In genomic region chr20:50222568-50223320, GRCh38 we compare ENCODE assay signal across 22 cellular contexts. TPM values are rescaled to one million over a fixed set of nuclear protein-coding genes. Genes with fewer than 3 reads are reported as not detected.
DNase-seq lines count a peak whose midpoint lies in the region; ATAC-seq, FAIRE-seq and TF ChIP-seq lines count a peak whose summit lies in the region.
"Had no signal": no experiment of that assay in that cellular context is flagged by ENCODE, and none has a peak within 500 bp of the region (broad histone marks: within the 10 kb centered on the region; RNA-seq: fewer than 3 reads in every experiment).

No MANE protein-coding gene starts in this region.

- no peaks in the 10 kb centered on the region for H3K27me3 ChIP-seq in ACC112 (ENCODE audit: insufficient read depth, low read length)

- CTCF ChIA-PET in Calu3 (lab: Charles Lee) = no interaction called here

- no TSS peak for BruUV-seq in Calu3 (replicated peaks; lab: Mats Ljungman, UMichigan)

- H3K4me1 ChIP-seq in ACC112 (ENCODE audit: control insufficient read depth, insufficient read depth, low read length, unreplicated experiment) = peaks cover 34% of the 10 kb centered on the region
- peaks cover 2 to 5% of the 10 kb centered on the region in 2 donors for H3K4me1 ChIP-seq in kidney (ENCODE audit: control insufficient read depth in 1 of 2, insufficient read depth in 1 of 2, low read depth in 1 of 2, low read length in 2 of 2)

- no peak for FAIRE-seq in kidney (lab: Jason Lieb, UNC)
- FAIRE-seq: A549, GM12891, H54 had no signal

- H3K36me3 Mint-ChIP-seq in T-helper 17 cell (ENCODE audit: low read depth) (peaks cover 3% of the 10 kb centered on the region), Calu3 (ENCODE audit: insufficient read depth, unreplicated experiment) (peaks cover 8% of the 10 kb centered on the region)
- H3K36me3 Mint-ChIP-seq in stimulated activated naive B cell treated with anti-CD40 and anti-IgM and Interleukin-4, amounts not matched to agents 10 μg/mL and 1 μg/mL and 100 μg/mL, for 72 hours = peaks cover 6 to 7% of the 10 kb centered on the region in 2 donors
- H3K36me3 Mint-ChIP-seq: memory B cell, type B pancreatic cell had no signal

- H3K79me2 ChIP-seq in ACC112 (ENCODE audit: control insufficient read depth, insufficient read depth, low read length, unreplicated experiment) = no peaks in the 10 kb centered on the region

- H2AFZ ChIP-seq in ACC112 (ENCODE audit: low read length, unreplicated experiment) = no peak overlapping the region

- H3K4me3 Mint-ChIP-seq in T-helper 17 cell (no peak overlapping the region), Calu3 (ENCODE audit: low read depth, unreplicated experiment) (no peak overlapping the region)
- H3K4me3 Mint-ChIP-seq in stimulated activated naive B cell treated with anti-CD40 and anti-IgM and Interleukin-4, amounts not matched to agents 10 μg/mL and 1 μg/mL and 100 μg/mL, for 72 hours = no peak overlapping the region
- H3K4me3 Mint-ChIP-seq: activated CD4-positive, alpha-beta T cell treated with anti-CD3 and anti-CD28 coated beads, Interleukin-2, amount 10 ng/mL, durations not matched to agents 24 days and 14 days; memory B cell; T-helper 1 cell treated with Interleukin-12 subunit alpha and Interleukin-12 subunit beta and Interleukin-4 antibody, amounts not matched to agents 30 μg/mL and 1 μg/mL, for 36 hours; type B pancreatic cell had no signal

- intact Hi-C loops in kidney (cut with DNase I) (loop anchor here (10.0 kb wide), 1 partner anchor 52 kb away; no protein-coding TSS in a partner anchor), Calu3 (cut with micrococcal nuclease; ENCODE audit: unreplicated experiment) (no loop called here)

- H3K9ac ChIP-seq in kidney (ENCODE audit: low read length in 2 of 2) = no peak overlapping the region

- DNase-seq in T-helper 17 cell (no peak), kidney (peak; percentile 66), NOMO-1 (lab: John Stamatoyannopoulos, UW; ENCODE audit: unreplicated experiment in 2 of 2) (no peak), GM10266 (ENCODE audit: extremely low spot score) (no peak), Calu3 (no peak), NCI-H1417 (lab: John Stamatoyannopoulos, UW) (no peak)
- DNase-seq in stimulated activated naive B cell treated with anti-CD40 and anti-IgM and Interleukin-4, amounts not matched to agents 10 μg/mL and 1 μg/mL and 100 μg/mL, for 72 hours = no peak
- DNase-seq: activated CD4-positive, alpha-beta T cell treated with anti-CD3 and anti-CD28 coated beads, Interleukin-2, amount 10 ng/mL, durations not matched to agents 24 days and 14 days; activated naive CD4-positive, alpha-beta T cell treated with anti-CD3 and anti-CD28 coated beads, Interleukin-2, amount 50 U/mL, for 16 hours; caudate nucleus; dermis blood vessel endothelial cell; NCI-H146; NCI-H510A treated with DMSO at 0.1 percent for 48 hours; stimulated activated CD4-positive, alpha-beta T cell treated with anti-CD3 and anti-CD28 coated beads, Interleukin-4, amount 100 ng/mL, for 4 hours; stimulated activated naive CD4-positive, alpha-beta T cell treated with Interleukin-2 at 50 U/mL for 16 hours had no signal

- H3K36me3 ChIP-seq in ACC112 (ENCODE audit: insufficient read depth, low read length) = no peaks in the 10 kb centered on the region
- H3K36me3 ChIP-seq in kidney (ENCODE audit: control insufficient read depth in 1 of 2, insufficient read depth in 2 of 2, low read length in 2 of 2) = no peaks in the 10 kb centered on the region

- H3K4me1 Mint-ChIP-seq in T-helper 17 cell (no peaks in the 10 kb centered on the region), Calu3 (ENCODE audit: low read depth, unreplicated experiment) (peaks cover 59% of the 10 kb centered on the region)
- H3K4me1 Mint-ChIP-seq in stimulated activated naive B cell treated with anti-CD40 and anti-IgM and Interleukin-4, amounts not matched to agents 10 μg/mL and 1 μg/mL and 100 μg/mL, for 72 hours = peaks cover 16 to 19% of the 10 kb centered on the region in 2 donors

- no peak for TF ChIP-seq CTCF in kidney (IDR thresholded peaks at IDR 0.05; ENCODE audit: borderline replicate concordance, extremely low read depth, insufficient read depth)
- no peak for TF ChIP-seq CTCF in GM10266 (IDR thresholded peaks at IDR 0.05; ENCODE audit: control insufficient read depth, insufficient read depth, low read depth, missing control alignments)
- TF ChIP-seq CTCF in Calu3 (IDR thresholded peaks at IDR 0.05; ENCODE audit: unreplicated experiment) = no peak

- H3K27me3 Mint-ChIP-seq in T-helper 17 cell (peaks cover 32% of the 10 kb centered on the region), Calu3 (ENCODE audit: unreplicated experiment) (no peaks in the 10 kb centered on the region)
- H3K27me3 Mint-ChIP-seq in stimulated activated naive B cell treated with anti-CD40 and anti-IgM and Interleukin-4, amounts not matched to agents 10 μg/mL and 1 μg/mL and 100 μg/mL, for 72 hours = peaks cover 27 to 35% of the 10 kb centered on the region in 2 donors
- H3K27me3 Mint-ChIP-seq: activated CD4-positive, alpha-beta T cell treated with anti-CD3 and anti-CD28 coated beads, Interleukin-2, amount 10 ng/mL, durations not matched to agents 24 days and 14 days; type B pancreatic cell had no signal

- H3K27ac Mint-ChIP-seq in T-helper 17 cell (peak overlapping the region; percentile 29), Calu3 (ENCODE audit: unreplicated experiment) (no peak overlapping the region)
- peak overlapping the region; percentile 33 for H3K27ac Mint-ChIP-seq in stimulated activated naive B cell treated with anti-CD40 and anti-IgM and Interleukin-4, amounts not matched to agents 10 μg/mL and 1 μg/mL and 100 μg/mL, for 72 hours
- H3K27ac Mint-ChIP-seq: activated CD4-positive, alpha-beta T cell treated with anti-CD3 and anti-CD28 coated beads, Interleukin-2, amount 10 ng/mL, durations not matched to agents 24 days and 14 days; memory B cell; T-helper 1 cell treated with Interleukin-12 subunit alpha and Interleukin-12 subunit beta and Interleukin-4 antibody, amounts not matched to agents 30 μg/mL and 1 μg/mL, for 36 hours; type B pancreatic cell had no signal

- peak overlapping the region; percentile 62; the same call in 1 of the 2 replicates for H3K27ac ChIP-seq in ACC112 (ENCODE audit: low read depth, low read length)
- no peak overlapping the region for H3K27ac ChIP-seq in kidney (ENCODE audit: low read depth in 2 of 2, low read length in 2 of 2)

- H3K9me3 Mint-ChIP-seq in stimulated activated naive B cell treated with anti-CD40 and anti-IgM and Interleukin-4, amounts not matched to agents 10 μg/mL and 1 μg/mL and 100 μg/mL, for 72 hours = peaks cover 8 to 12% of the 10 kb centered on the region in 2 donors
- no peaks in the 10 kb centered on the region for H3K9me3 Mint-ChIP-seq in Calu3 (ENCODE audit: low read depth, unreplicated experiment)
- H3K9me3 Mint-ChIP-seq: activated CD4-positive, alpha-beta T cell treated with anti-CD3 and anti-CD28 coated beads, Interleukin-2, amount 10 ng/mL, durations not matched to agents 24 days and 14 days; type B pancreatic cell had no signal

- no peak overlapping the region for H3K4me3 ChIP-seq in ACC112 (ENCODE audit: low read depth, low read length)
- H3K4me3 ChIP-seq in kidney (ENCODE audit: low read length in 2 of 2) = no peak overlapping the region
- H3K4me3 ChIP-seq: A549 had no signal

- no peak for ATAC-seq in T-helper 17 cell
- no peak for ATAC-seq in stimulated activated naive B cell treated with anti-CD40 and anti-IgM and Interleukin-4, amounts not matched to agents 10 μg/mL and 1 μg/mL and 100 μg/mL, for 72 hours (replicated peaks)
- ATAC-seq: A549 had no signal

- H3K9me3 ChIP-seq in T-helper 17 cell (ENCODE audit: control insufficient read depth, low read length, poor library complexity, severe bottlenecking) (no peaks in the 10 kb centered on the region), kidney (ENCODE audit: control insufficient read depth in 1 of 2, low read length in 2 of 2) (no peaks in the 10 kb centered on the region)

RNA-seq across cellular contexts. Expression of gene CEBPB, which starts 32.1 kb away (rescaled TPM):
- total RNA-seq in T-helper 17 cell (10 to 100 TPM; 18.1 to 32.8 TPM), kidney (81.4 TPM), Calu3 (2022) (137 and 147 TPM in 2 replicates)
- 33.6 TPM for polyA plus RNA-seq in kidney (ENCODE audit: insufficient read depth, low read depth, low replicate concordance)
